Comparison of ENCODE assay signal across 9 cellular contexts in genomic region chr14:23033801-23034497, GRCh38. TPM values are rescaled to one million over a fixed set of nuclear protein-coding genes. Genes with fewer than 3 reads are reported as not detected.
DNase-seq lines count a peak whose midpoint lies in the region; ATAC-seq and TF ChIP-seq lines count a peak whose summit lies in the region.
"Had no signal": no experiment of that assay in that cellular context is flagged by ENCODE, and none has a peak within 500 bp of the region (broad histone marks: within the 10 kb centered on the region; RNA-seq: fewer than 3 reads in every experiment).

No MANE protein-coding gene starts in this region.

- ATAC-seq in HCT116 (peak; percentile 1; the same call in 1 of the 2 replicates), activated B cell treated with CpG ODN at 0.5 μM for 24 hours (ENCODE audit: low read depth) (peak; percentile 1), GM18517 (IDR thresholded peaks at IDR 0.05; ENCODE audit: unreplicated experiment) (no peak)
- peak; percentile 1 for ATAC-seq in stimulated activated memory B cell treated with anti-CD40 and anti-IgM and Interleukin-4, amounts not matched to agents 10 μg/mL and 1 μg/mL and 100 μg/mL, for 72 hours

- POLR2A ChIA-PET in HCT116 (lab: Charles Lee) = interaction anchor here (1.2 kb wide), 1 partner anchor 27 kb away, joined by 4 read pairs; no protein-coding TSS in a partner anchor
- POLR2A ChIA-PET in activated B cell treated with CpG ODN at 0.5 μM for 24 hours (lab: Charles Lee) = interaction anchor here (0.6 to 2.2 kb wide), 13 partner anchors 10 to 477 kb away, joined by 3 to 11 read pairs (median 4); partner anchors contain the start of genes CDH24 and PRMT5

- no peaks in the 10 kb centered on the region for H3K9me2 ChIP-seq in HCT116 (ENCODE audit: insufficient read depth)
- H3K9me2 ChIP-seq in hepatocyte (replicated peaks; ENCODE audit: insufficient read depth) = no peaks in the 10 kb centered on the region

- DNase-seq in HCT116 (ENCODE audit: low read depth, low spot score) (no peak), activated B cell treated with CpG ODN at 0.5 μM for 24 hours (no peak), hepatocyte (ENCODE audit: low spot score) (no peak), inferior parietal cortex (ENCODE audit: extremely low spot score) (no peak), NCI-H69 (lab: John Stamatoyannopoulos, UW) (no peak), NCI-H2171 (lab: John Stamatoyannopoulos, UW) (no peak)

- H3K4me1 ChIP-seq in HCT116 (ENCODE audit: control insufficient read depth in 1 of 2, insufficient read depth in 2 of 2, low read length in 2 of 2) (peaks cover 10 to 18% of the 10 kb centered on the region in 2 experiments; a peak in 3 of 4 replicates), hepatocyte (ENCODE audit: insufficient read depth) (peaks cover 11% of the 10 kb centered on the region)

- H3K27ac ChIP-seq in HCT116 (ENCODE audit: low read depth, low read length) (peak overlapping the region; percentile 84), hepatocyte (peak overlapping the region; percentile 95)

- TF ChIP-seq CTCF in HCT116 (IDR thresholded peaks at IDR 0.05 in 2 of 3, conservative IDR thresholded peaks at IDR 0.05 in 1 of 3; ENCODE audit: borderline replicate concordance in 1 of 3, insufficient read depth in 1 of 3, low read depth in 2 of 3, low read length in 2 of 3) (no peak), activated B cell treated with CpG ODN at 0.5 μM for 24 hours (IDR thresholded peaks at IDR 0.05) (no peak), hepatocyte (IDR thresholded peaks at IDR 0.05; ENCODE audit: poor library complexity) (no peak)

- H3K79me2 ChIP-seq in HCT116 (ENCODE audit: insufficient read depth, low read length) (peaks cover 47% of the 10 kb centered on the region), hepatocyte (peaks cover 51% of the 10 kb centered on the region)

- H3K9me3 Mint-ChIP-seq in activated B cell treated with CpG ODN at 0.5 μM for 24 hours = no peaks in the 10 kb centered on the region
- no peaks in the 10 kb centered on the region for H3K9me3 Mint-ChIP-seq in stimulated activated memory B cell treated with anti-CD40 and anti-IgM and Interleukin-4, amounts not matched to agents 10 μg/mL and 1 μg/mL and 100 μg/mL, for 72 hours

- WGBS in hepatocyte (ENCODE audit: low lambda C conversion rate, missing lambda C conversion rate) = 39% methylated on average over 17 of the region's 17 CpGs

- intact Hi-C loops in HCT116 (cut with micrococcal nuclease) = no loop called here
- intact Hi-C loops in activated B cell treated with CpG ODN at 0.5 μM for 24 hours (cut with micrococcal nuclease) = loop anchor here (1.0 to 2.0 kb wide), 5 partner anchors 27 to 268 kb away; partner anchors contain the start of genes ACIN1, C14orf119, HAUS4 and OXA1L

- H4K20me1 ChIP-seq in HCT116 (ENCODE audit: insufficient read depth) = no peaks in the 10 kb centered on the region
- no peaks in the 10 kb centered on the region for H4K20me1 ChIP-seq in hepatocyte (ENCODE audit: insufficient read depth, poor library complexity, severe bottlenecking)

- H3K27me3 ChIP-seq in HCT116 (ENCODE audit: insufficient read depth, low read length) (no peaks in the 10 kb centered on the region), hepatocyte (no peaks in the 10 kb centered on the region)

- BruUV-seq in HCT116 (replicated peaks; lab: Mats Ljungman, UMichigan) = TSS peak; percentile 78

- CTCF ChIA-PET in HCT116 (lab: Charles Lee) (interaction anchor here (0.8 to 1.4 kb wide), 3 partner anchors 24 to 48 kb away, joined by 3 to 4 read pairs (median 4); no protein-coding TSS in a partner anchor), activated B cell treated with CpG ODN at 0.5 μM for 24 hours (lab: Charles Lee) (interaction anchor here (0.8 to 2.1 kb wide), 4 partner anchors 24 to 463 kb away, joined by 3 to 6 read pairs (median 4); no protein-coding TSS in a partner anchor)

- H3K4me3 ChIP-seq in HCT116 (replicated peaks in 1 of 2; ENCODE audit: low read depth in 1 of 2, low read length in 2 of 2) (peak overlapping the region; percentile 84 to 98), hepatocyte (peak overlapping the region; percentile 42)

- H3K9ac ChIP-seq in HCT116 (ENCODE audit: low read length) = peak overlapping the region; percentile 96

- RAD21 ChIA-PET in HCT116 (lab: Charles Lee; ENCODE audit: low non-redundant PET in 1 of 2, low total read pairs in 2 of 2, uncharacterized antibody in 2 of 2, unreplicated experiment in 2 of 2) = no interaction called here

- peak overlapping the region; percentile 96 for H3K27ac Mint-ChIP-seq in activated B cell treated with CpG ODN at 0.5 μM for 24 hours
- H3K27ac Mint-ChIP-seq in stimulated activated memory B cell treated with anti-CD40 and anti-IgM and Interleukin-4, amounts not matched to agents 10 μg/mL and 1 μg/mL and 100 μg/mL, for 72 hours = peak overlapping the region; percentile 97

- H3K36me3 ChIP-seq in HCT116 (ENCODE audit: control insufficient read depth in 1 of 2, insufficient read depth in 2 of 2, low read length in 2 of 2) (peaks cover 22 to 35% of the 10 kb centered on the region in 2 experiments), hepatocyte (replicated peaks; ENCODE audit: insufficient read depth, low read depth) (no peaks in the 10 kb centered on the region)

- H3K4me3 Mint-ChIP-seq in activated B cell treated with CpG ODN at 0.5 μM for 24 hours = peak overlapping the region; percentile 84
- H3K4me3 Mint-ChIP-seq in stimulated activated memory B cell treated with anti-CD40 and anti-IgM and Interleukin-4, amounts not matched to agents 10 μg/mL and 1 μg/mL and 100 μg/mL, for 72 hours = peak overlapping the region; percentile 86

- H3K27me3 Mint-ChIP-seq in activated B cell treated with CpG ODN at 0.5 μM for 24 hours = no peaks in the 10 kb centered on the region
- no peaks in the 10 kb centered on the region for H3K27me3 Mint-ChIP-seq in stimulated activated memory B cell treated with anti-CD40 and anti-IgM and Interleukin-4, amounts not matched to agents 10 μg/mL and 1 μg/mL and 100 μg/mL, for 72 hours

- H3K9me3 ChIP-seq in HCT116 (ENCODE audit: control insufficient read depth in 1 of 2, insufficient read depth in 1 of 2, low read depth in 1 of 2, low read length in 2 of 2) (no peaks in the 10 kb centered on the region), hepatocyte (ENCODE audit: low read depth) (no peaks in the 10 kb centered on the region)

- H3K4me2 ChIP-seq in HCT116 (ENCODE audit: low read length) = peak overlapping the region; percentile 51
- H3K4me2 ChIP-seq in hepatocyte = peak overlapping the region; percentile 85

- H3K36me3 Mint-ChIP-seq in activated B cell treated with CpG ODN at 0.5 μM for 24 hours (ENCODE audit: low read depth) = peaks cover 38% of the 10 kb centered on the region
- H3K36me3 Mint-ChIP-seq in stimulated activated memory B cell treated with anti-CD40 and anti-IgM and Interleukin-4, amounts not matched to agents 10 μg/mL and 1 μg/mL and 100 μg/mL, for 72 hours = peaks cover 25% of the 10 kb centered on the region

- TF ChIP-seq POLR2A in HCT116 (IDR thresholded peaks at IDR 0.05; ENCODE audit: borderline replicate concordance, extremely low read depth, insufficient read depth, insufficient read length) = no peak

- H2AFZ ChIP-seq in HCT116 (ENCODE audit: low read depth, low read length, poor library complexity, severe bottlenecking) (no peak overlapping the region), hepatocyte (peak overlapping the region; percentile 80)

- peaks cover 34% of the 10 kb centered on the region for H3K4me1 Mint-ChIP-seq in activated B cell treated with CpG ODN at 0.5 μM for 24 hours
- peaks cover 39% of the 10 kb centered on the region for H3K4me1 Mint-ChIP-seq in stimulated activated memory B cell treated with anti-CD40 and anti-IgM and Interleukin-4, amounts not matched to agents 10 μg/mL and 1 μg/mL and 100 μg/mL, for 72 hours

- no peak for TF ChIP-seq RAD21 in HCT116 (IDR thresholded peaks at IDR 0.05; ENCODE audit: low read depth)

TF ChIP-seq in HCT116, 20 proteins besides CTCF, POLR2A, EP300 and RAD21:
- TF ChIP-seq ATF3 (IDR thresholded peaks at IDR 0.05) (no peak), ZFX (IDR thresholded peaks at IDR 0.05) (no peak), SRF (IDR thresholded peaks at IDR 0.05; ENCODE audit: low read depth) (no peak), EZH2 (IDR thresholded peaks at IDR 0.05) (no peak)

RNA-seq across cellular contexts. Expression of gene PSMB5, which starts 0.8 kb away (rescaled TPM):
- 212 TPM for total RNA-seq in HCT116 (2021; ENCODE audit: unreplicated experiment)
- polyA plus RNA-seq in HCT116 (2012) = 222 and 232 TPM in 2 replicates
- total RNA-seq in activated B cell treated with CpG ODN at 0.5 μM for 24 hours = 53.3 and 67.5 TPM in 2 replicates
- total RNA-seq in hepatocyte = 171 and 190 TPM in 2 replicates
- polyA plus RNA-seq in hepatocyte = 299 and 319 TPM in 2 replicates

RNA-seq across cellular contexts. Expression of gene PSMB11, which starts 8.1 kb away (rescaled TPM):
- total RNA-seq in HCT116 (2021; ENCODE audit: unreplicated experiment) (not detected), activated B cell treated with CpG ODN at 0.5 μM for 24 hours (not detected in 2 replicates), hepatocyte (not detected in 2 replicates)
- not detected in 2 replicates for polyA plus RNA-seq in HCT116 (2012)
- polyA plus RNA-seq in hepatocyte = not detected in 2 replicates
- total RNA-seq: SK-MEL-5 had no signal

RNA-seq across cellular contexts. Expression of gene CDH24, which starts 23.4 kb away (rescaled TPM):
- 19.3 TPM for total RNA-seq in HCT116 (2021; ENCODE audit: unreplicated experiment)
- polyA plus RNA-seq in HCT116 (2012) = 10.7 and 11.9 TPM in 2 replicates
- 0.73 and 1.3 TPM in 2 replicates for total RNA-seq in activated B cell treated with CpG ODN at 0.5 μM for 24 hours
- 6.7 and 6.9 TPM in 2 replicates for total RNA-seq in hepatocyte
- polyA plus RNA-seq in hepatocyte = 18.0 and 19.8 TPM in 2 replicates

RNA-seq across cellular contexts. Expression of gene C14orf93, which starts 24.0 kb away (rescaled TPM):
- total RNA-seq in HCT116 (2021; ENCODE audit: unreplicated experiment) = 13.7 TPM
- polyA plus RNA-seq in HCT116 (2012) = 15.6 and 16.8 TPM in 2 replicates
- 13.5 and 14.0 TPM in 2 replicates for total RNA-seq in activated B cell treated with CpG ODN at 0.5 μM for 24 hours
- total RNA-seq in hepatocyte = 7.8 and 8.8 TPM in 2 replicates
- polyA plus RNA-seq in hepatocyte = 5.7 and 6.5 TPM in 2 replicates

RNA-seq across cellular contexts. Expression of gene AJUBA, which starts 51.6 kb away (rescaled TPM):
- 39.7 TPM for total RNA-seq in HCT116 (2021; ENCODE audit: unreplicated experiment)
- 25.0 and 33.9 TPM in 2 replicates for polyA plus RNA-seq in HCT116 (2012)
- 0.29 and 0.67 TPM in 2 replicates for total RNA-seq in activated B cell treated with CpG ODN at 0.5 μM for 24 hours
- total RNA-seq in hepatocyte = 75.1 and 80.8 TPM in 2 replicates
- polyA plus RNA-seq in hepatocyte = 36.2 and 43.2 TPM in 2 replicates
